ENCODE assay signal across 8 cellular contexts in the genomic region with DNA sequence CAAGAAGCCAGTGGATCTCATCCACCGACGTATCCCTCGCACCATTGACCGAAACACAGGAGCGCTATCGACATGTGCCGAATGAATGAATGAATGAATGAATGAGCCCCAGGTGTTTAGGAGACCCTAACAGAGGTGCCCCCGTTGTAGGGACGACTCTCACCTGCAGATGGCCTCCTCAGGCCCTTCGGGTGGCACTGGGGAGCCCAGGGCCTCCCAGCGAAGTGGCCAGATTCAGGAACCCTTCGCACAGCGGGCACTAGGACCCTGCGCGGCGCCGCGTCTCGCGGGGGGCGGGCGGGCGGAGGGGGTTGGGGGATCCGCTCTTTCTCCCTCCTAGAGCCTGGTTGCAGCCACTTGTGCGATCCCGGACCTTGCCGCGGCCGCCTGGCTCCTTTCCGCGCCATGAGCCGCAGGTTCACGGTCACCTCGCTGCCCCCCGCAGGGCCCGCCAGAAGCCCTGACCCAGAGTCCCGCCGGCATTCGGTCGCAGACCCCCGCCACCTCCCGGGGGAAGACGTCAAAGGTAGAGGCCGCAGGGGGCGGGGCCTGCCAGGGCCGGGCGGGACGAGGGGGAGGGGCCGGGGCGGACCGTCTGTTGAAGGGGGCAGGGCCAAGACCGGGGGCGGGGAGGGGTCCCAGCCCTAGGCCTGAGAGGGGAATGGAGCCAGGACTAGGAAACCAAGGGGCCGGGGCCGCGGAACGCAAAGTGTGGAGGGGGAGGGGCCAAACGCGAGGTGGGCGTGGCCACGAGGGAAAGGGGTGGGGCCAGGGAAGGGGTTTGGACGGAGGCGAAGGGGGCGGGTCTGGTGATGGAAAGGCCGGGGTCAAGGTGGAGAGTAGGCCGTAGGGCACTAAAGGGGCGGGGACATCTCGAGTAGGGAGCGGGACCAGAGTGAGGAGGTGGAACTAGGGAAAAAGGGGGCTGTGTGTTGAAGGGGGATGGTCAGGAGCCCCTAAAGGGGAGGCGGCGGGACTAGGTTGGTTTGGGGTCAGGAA.
A peak's percentile ranks its signal among the peaks of the same experiment; 100 is the strongest.
DNase-seq lines count a peak whose midpoint lies in the region; ATAC-seq and TF ChIP-seq lines count a peak whose summit lies in the region.

No MANE protein-coding gene starts in this region.

- ATAC-seq in HG03108 (IDR thresholded peaks at IDR 0.05; ENCODE audit: unreplicated experiment) (no peak), GM21717 (IDR thresholded peaks at IDR 0.05; ENCODE audit: unreplicated experiment) (no peak)

- peaks cover 54% of the 10 kb centered on the region for H3K27me3 Mint-ChIP-seq in activated T-cell treated with anti-CD3 and anti-CD28 coated beads, Interleukin-2, amount 50 U/mL, for 24 hours

- POLR2A ChIA-PET in HEK293 (lab: Yijun Ruan, JAX): interaction anchor here (0.7 to 1.0 kb wide), 2 partner anchors 10 to 554 kb away, joined by 3 read pairs; no protein-coding TSS in a partner anchor

- peak overlapping the region in 10 of 11 experiments; percentile 58 to 87 (median 76); a peak in 18 of 22 replicates for H3K27ac ChIP-seq in BLaER1 treated with 17β-estradiol and CSF1 and Interleukin-3, amounts not matched to agents 10 nM and 100 nM
- H3K27ac ChIP-seq in HEK293 (ENCODE audit: extremely low read depth, low read depth, low read length): no peak overlapping the region

- TF ChIP-seq CTCF in HEK293 (tag by site-specific recombination; IDR thresholded peaks at IDR 0.05) (0 out of 2 replicates have a peak, but pooled peaks have one; percentile 2), fibroblast of pulmonary artery (IDR thresholded peaks at IDR 0.05; ENCODE audit: low read length, missing control alignments) (no peak)

- CTCF ChIA-PET in HEK293 (lab: Yijun Ruan, JAX): interaction anchor here (0.6 to 6.1 kb wide), 23 partner anchors 8 to 1654 kb away, joined by 3 to 43 read pairs (median 4); no protein-coding TSS in a partner anchor

- no peaks in the 10 kb centered on the region for H3K27me3 ChIP-seq in BLaER1 treated with 17β-estradiol and CSF1 and Interleukin-3, amounts not matched to agents 10 nM and 100 nM

- peak overlapping the region; percentile 84 to 98 (median 95) for H3K4me2 ChIP-seq in BLaER1 treated with 17β-estradiol and CSF1 and Interleukin-3, amounts not matched to agents 10 nM and 100 nM

- peaks cover 0 to 9% (median 0%) of the 10 kb centered on the region in 11 experiments; a peak in 8 of 22 replicates for H3K36me3 ChIP-seq in BLaER1 treated with 17β-estradiol and CSF1 and Interleukin-3, amounts not matched to agents 10 nM and 100 nM
- H3K36me3 ChIP-seq in HEK293 (ENCODE audit: control insufficient read depth in 2 of 2, insufficient read depth in 1 of 2, low read length in 2 of 2): no peaks in the 10 kb centered on the region

- peak overlapping the region; percentile 71 for H3K4me3 Mint-ChIP-seq in activated T-cell treated with anti-CD3 and anti-CD28 coated beads, Interleukin-2, amount 50 U/mL, for 24 hours

- H3K9ac ChIP-seq in BLaER1 treated with 17β-estradiol and CSF1 and Interleukin-3, amounts not matched to agents 10 nM and 100 nM: peak overlapping the region; percentile 70 to 83 (median 79); a peak in 21 of 22 replicates

- peaks cover 8 to 44% (median 36%) of the 10 kb centered on the region in 11 experiments; a peak in 20 of 22 replicates for H4K20me1 ChIP-seq in BLaER1 treated with 17β-estradiol and CSF1 and Interleukin-3, amounts not matched to agents 10 nM and 100 nM

- peaks cover 16% of the 10 kb centered on the region for H3K4me1 Mint-ChIP-seq in activated T-cell treated with anti-CD3 and anti-CD28 coated beads, Interleukin-2, amount 50 U/mL, for 24 hours (ENCODE audit: low read depth)

- peak overlapping the region; percentile 53 to 76 (median 66) for H3K4me3 ChIP-seq in BLaER1 treated with 17β-estradiol and CSF1 and Interleukin-3, amounts not matched to agents 10 nM and 100 nM
- H3K4me3 ChIP-seq in HEK293 (ENCODE audit: low read depth, low read length) (peak overlapping the region; percentile 68), fibroblast of pulmonary artery (replicated peaks; ENCODE audit: low read depth, low read length) (peak overlapping the region; percentile 46)

- intact Hi-C loops in posterior cingulate gyrus (cut with DNase I): loop anchor here (2.0 to 10.0 kb wide), 2 partner anchors 67 to 333 kb away; a partner anchor contains a TSS

- H3K9me3 ChIP-seq in BLaER1 treated with 17β-estradiol and CSF1 and Interleukin-3, amounts not matched to agents 10 nM and 100 nM (replicated peaks in 1 of 11): peaks cover 0 to 11% (median 7%) of the 10 kb centered on the region in 11 experiments; a peak in 12 of 22 replicates
- H3K9me3 ChIP-seq in HEK293 (ENCODE audit: control insufficient read depth, insufficient read depth, low read depth, low read length): no peaks in the 10 kb centered on the region

- H3K4me1 ChIP-seq in BLaER1 treated with 17β-estradiol and CSF1 and Interleukin-3, amounts not matched to agents 10 nM and 100 nM: peaks cover 31 to 66% (median 53%) of the 10 kb centered on the region in 10 experiments
- no peaks in the 10 kb centered on the region for H3K4me1 ChIP-seq in HEK293 (ENCODE audit: control insufficient read depth, insufficient read depth, low read length)

- H3K27ac Mint-ChIP-seq in activated T-cell treated with anti-CD3 and anti-CD28 coated beads, Interleukin-2, amount 50 U/mL, for 24 hours: no peak overlapping the region

- no peaks in the 10 kb centered on the region for H3K36me3 Mint-ChIP-seq in activated T-cell treated with anti-CD3 and anti-CD28 coated beads, Interleukin-2, amount 50 U/mL, for 24 hours (ENCODE audit: low read depth)

- DNase-seq in NCI-H748 (lab: John Stamatoyannopoulos, UW; ENCODE audit: unreplicated experiment) (peak; percentile 79), fibroblast of pulmonary artery (ENCODE audit: low read depth) (peak; percentile 29), posterior cingulate gyrus (peak in 9 of 10 donors; percentile 44 to 92 (median 63))
- DNase-seq in activated T-cell treated with anti-CD3 and anti-CD28 coated beads, Interleukin-2, amount 50 U/mL, for 24 hours: peak; percentile 69

- no peaks in the 10 kb centered on the region for H3K9me3 Mint-ChIP-seq in activated T-cell treated with anti-CD3 and anti-CD28 coated beads, Interleukin-2, amount 50 U/mL, for 24 hours

TF ChIP-seq in HEK293, 187 proteins besides CTCF, POLR2A, EP300 and RAD21 (continues in another document):
- TF ChIP-seq ZNF561 (tag by site-specific recombination; IDR thresholded peaks at IDR 0.05; ENCODE audit: borderline replicate concordance): 0 out of 2 replicates have a peak, but pooled peaks have one; percentile 32
- TF ChIP-seq, protein P1, sequence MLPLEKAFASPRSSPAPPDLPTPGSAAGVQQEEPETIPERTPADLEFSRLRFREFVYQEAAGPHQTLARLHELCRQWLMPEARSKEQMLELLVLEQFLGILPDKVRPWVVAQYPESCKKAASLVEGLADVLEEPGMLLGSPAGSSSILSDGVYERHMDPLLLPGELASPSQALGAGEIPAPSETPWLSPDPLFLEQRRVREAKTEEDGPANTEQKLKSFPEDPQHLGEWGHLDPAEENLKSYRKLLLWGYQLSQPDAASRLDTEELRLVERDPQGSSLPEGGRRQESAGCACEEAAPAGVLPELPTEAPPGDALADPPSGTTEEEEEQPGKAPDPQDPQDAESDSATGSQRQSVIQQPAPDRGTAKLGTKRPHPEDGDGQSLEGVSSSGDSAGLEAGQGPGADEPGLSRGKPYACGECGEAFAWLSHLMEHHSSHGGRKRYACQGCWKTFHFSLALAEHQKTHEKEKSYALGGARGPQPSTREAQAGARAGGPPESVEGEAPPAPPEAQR (tag by site-specific recombination; IDR thresholded peaks at IDR 0.05): no peak
- TF ChIP-seq, protein P2, sequence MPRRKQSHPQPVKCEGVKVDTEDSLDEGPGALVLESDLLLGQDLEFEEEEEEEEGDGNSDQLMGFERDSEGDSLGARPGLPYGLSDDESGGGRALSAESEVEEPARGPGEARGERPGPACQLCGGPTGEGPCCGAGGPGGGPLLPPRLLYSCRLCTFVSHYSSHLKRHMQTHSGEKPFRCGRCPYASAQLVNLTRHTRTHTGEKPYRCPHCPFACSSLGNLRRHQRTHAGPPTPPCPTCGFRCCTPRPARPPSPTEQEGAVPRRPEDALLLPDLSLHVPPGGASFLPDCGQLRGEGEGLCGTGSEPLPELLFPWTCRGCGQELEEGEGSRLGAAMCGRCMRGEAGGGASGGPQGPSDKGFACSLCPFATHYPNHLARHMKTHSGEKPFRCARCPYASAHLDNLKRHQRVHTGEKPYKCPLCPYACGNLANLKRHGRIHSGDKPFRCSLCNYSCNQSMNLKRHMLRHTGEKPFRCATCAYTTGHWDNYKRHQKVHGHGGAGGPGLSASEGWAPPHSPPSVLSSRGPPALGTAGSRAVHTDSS (tag by site-specific recombination; IDR thresholded peaks at IDR 0.05): no peak
- TF ChIP-seq ZNF76 (tag by site-specific recombination; IDR thresholded peaks at IDR 0.05; ENCODE audit: borderline replicate concordance, low read depth): no peak
- no peak for TF ChIP-seq ZNF747 (tag by site-specific recombination; IDR thresholded peaks at IDR 0.05)
- no peak for TF ChIP-seq IKZF3 (tag by site-specific recombination; IDR thresholded peaks at IDR 0.05)
- no peak for TF ChIP-seq ZFP37 (tag by site-specific recombination; IDR thresholded peaks at IDR 0.05)
- TF ChIP-seq MEIS1 (CRISPR knock-in tag; IDR thresholded peaks at IDR 0.05; ENCODE audit: borderline replicate concordance): no peak
- no peak for TF ChIP-seq ZFP3 (tag by site-specific recombination; IDR thresholded peaks at IDR 0.05; ENCODE audit: low read depth)
- TF ChIP-seq, protein P3, sequence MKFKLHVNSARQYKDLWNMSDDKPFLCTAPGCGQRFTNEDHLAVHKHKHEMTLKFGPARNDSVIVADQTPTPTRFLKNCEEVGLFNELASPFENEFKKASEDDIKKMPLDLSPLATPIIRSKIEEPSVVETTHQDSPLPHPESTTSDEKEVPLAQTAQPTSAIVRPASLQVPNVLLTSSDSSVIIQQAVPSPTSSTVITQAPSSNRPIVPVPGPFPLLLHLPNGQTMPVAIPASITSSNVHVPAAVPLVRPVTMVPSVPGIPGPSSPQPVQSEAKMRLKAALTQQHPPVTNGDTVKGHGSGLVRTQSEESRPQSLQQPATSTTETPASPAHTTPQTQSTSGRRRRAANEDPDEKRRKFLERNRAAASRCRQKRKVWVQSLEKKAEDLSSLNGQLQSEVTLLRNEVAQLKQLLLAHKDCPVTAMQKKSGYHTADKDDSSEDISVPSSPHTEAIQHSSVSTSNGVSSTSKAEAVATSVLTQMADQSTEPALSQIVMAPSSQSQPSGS (tag by site-specific recombination; IDR thresholded peaks at IDR 0.05; ENCODE audit: low read depth): no peak
- no peak for TF ChIP-seq SCRT1 (tag by site-specific recombination; IDR thresholded peaks at IDR 0.05; ENCODE audit: borderline replicate concordance)
- peak; percentile 76 for TF ChIP-seq KLF8 (tag by site-specific recombination; IDR thresholded peaks at IDR 0.05)
- TF ChIP-seq ZNF24 (tag by site-specific recombination; IDR thresholded peaks at IDR 0.05): peak; percentile 98
- TF ChIP-seq ZNF391 (tag by site-specific recombination; IDR thresholded peaks at IDR 0.05; ENCODE audit: borderline replicate concordance, low read depth): no peak
- no peak for TF ChIP-seq ZBTB21 (tag by site-specific recombination; IDR thresholded peaks at IDR 0.05)

Comparison
In these comparisons a context has a peak if more than half of its experiments do, and no peak if none do; other contexts are left out.
1. DNase-seq: peak in every context shown above with its lines; median percentile 79 in NCI-H748; 69 in activated T-cell treated with anti-CD3 and anti-CD28 coated beads, Interleukin-2, amount 50 U/mL, for 24 hours; 63 in posterior cingulate gyrus; 29 in fibroblast of pulmonary artery.